ENCODE assay signal across 8 cellular contexts in the genomic region with DNA sequence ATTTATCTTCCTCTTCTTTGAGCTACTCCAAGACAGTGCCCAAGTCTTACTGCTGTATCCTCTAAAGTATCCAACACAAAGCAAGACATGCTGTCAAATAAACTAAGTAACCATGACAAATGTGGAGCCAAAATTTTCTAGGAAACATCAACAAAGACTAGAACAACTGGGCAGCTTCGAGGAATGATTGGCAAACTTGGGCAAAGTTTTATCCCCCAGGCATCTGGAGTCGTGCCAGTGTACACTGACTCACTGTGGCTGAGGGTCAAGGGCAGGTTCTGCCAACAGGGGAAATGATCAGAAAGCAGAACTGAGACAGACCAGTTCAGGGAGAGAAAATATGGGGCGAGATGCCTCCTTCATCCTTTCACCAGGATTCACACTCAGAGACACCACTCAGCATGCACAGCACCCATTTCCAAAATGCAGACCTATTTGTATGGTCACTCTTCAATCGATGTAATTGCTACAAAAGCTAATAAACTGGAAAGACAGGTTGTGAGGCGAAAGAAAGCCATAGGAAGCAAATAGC.
A peak's percentile ranks its signal among the peaks of the same experiment; 100 is the strongest.
DNase-seq lines count a peak whose midpoint lies in the region; ATAC-seq and TF ChIP-seq lines count a peak whose summit lies in the region.

No MANE protein-coding gene starts in this region.

- peaks cover 28% of the 10 kb centered on the region for H3K4me1 ChIP-seq in Panc1 (ENCODE audit: control insufficient read depth, insufficient read depth, low read length)

- in situ Hi-C loops in Panc1 (cut with HindIII; ENCODE audit: low pct_unique_long_range_greater_than_20kb, low sequenced_read_pairs), result no loop called here

- no TSS peak for BruUV-seq in Panc1 (replicated peaks; lab: Mats Ljungman, UMichigan)

- POLR2A ChIA-PET in Panc1 (lab: Charles Lee), result no interaction called here

- CTCF ChIA-PET in Panc1 (lab: Charles Lee), result interaction anchor here (0.6 kb wide), 1 partner anchor 38 kb away, joined by 9 read pairs; no protein-coding TSS in a partner anchor

- ATAC-seq in GM18868 (IDR thresholded peaks at IDR 0.05; ENCODE audit: unreplicated experiment) (peak; percentile 58), HG03064 (IDR thresholded peaks at IDR 0.05; ENCODE audit: low read depth, unreplicated experiment) (peak; percentile 43), Panc1 (peak; percentile 91)

- H3K27me3 ChIP-seq in Panc1 (ENCODE audit: control insufficient read depth, insufficient read depth, low read length), result no peaks in the 10 kb centered on the region

- H3K27ac ChIP-seq in Panc1 (ENCODE audit: low read length), result no peak overlapping the region

- intact Hi-C loops in Panc1 (cut with micrococcal nuclease; ENCODE audit: unreplicated experiment), result no loop called here

- no peak for TF ChIP-seq CTCF in Panc1 (IDR thresholded peaks at IDR 0.05)
- no peak for TF ChIP-seq CTCF in fibroblast of mammary gland (conservative IDR thresholded peaks at IDR 0.05; ENCODE audit: control insufficient read depth, insufficient read depth, low read depth, low read length)

- H3K9me3 ChIP-seq in Panc1 (ENCODE audit: control insufficient read depth, insufficient read depth, low read depth, low read length), result no peaks in the 10 kb centered on the region

- DNase-seq in Panc1 (ENCODE audit: low read depth, low spot score) (peak; percentile 53), fibroblast of mammary gland (ENCODE audit: low read depth) (peak; percentile 76), pulmonary artery endothelial cell (ENCODE audit: low read depth, low spot score) (peak; percentile 82), NCI-H1930 (lab: John Stamatoyannopoulos, UW) (no peak)
- DNase-seq in activated effector memory CD4-positive, alpha-beta T cell treated with anti-CD3 and anti-CD28 coated beads, Interleukin-2, amount 50 U/mL, for 16 hours, result no peak
- DNase-seq in activated CD8-positive, alpha-beta memory T cell treated with anti-CD3 and anti-CD28 coated beads, Interleukin-2, amount 50 U/mL, for 4 hours, result no peak

- H3K4me3 ChIP-seq in Panc1 (ENCODE audit: low read depth in 2 of 2, low read length in 2 of 2) (no peak overlapping the region), fibroblast of mammary gland (ENCODE audit: control insufficient read depth, low read depth, low read length) (no peak overlapping the region)

- H3K36me3 ChIP-seq in Panc1 (ENCODE audit: control insufficient read depth, insufficient read depth, low read length), result no peaks in the 10 kb centered on the region

Comparison
In these comparisons a context has a peak if more than half of its experiments do, and no peak if none do; other contexts are left out.
1. DNase-seq: peak in Panc1 (single experiment), fibroblast of mammary gland (single experiment) and pulmonary artery endothelial cell (single experiment); none in activated effector memory CD4-positive, alpha-beta T cell treated with anti-CD3 and anti-CD28 coated beads, Interleukin-2, amount 50 U/mL, for 16 hours (single experiment), NCI-H1930 (0 of 2) and activated CD8-positive, alpha-beta memory T cell treated with anti-CD3 and anti-CD28 coated beads, Interleukin-2, amount 50 U/mL, for 4 hours (single experiment).
2. Peak in every context shown above with its lines, with median percentiles within 50 percentile points of each other: ATAC-seq.